ENCODE assay signal across 8 cellular contexts in genomic region chr11:77590194-77590591, GRCh38. TPM values are rescaled to one million over a fixed set of nuclear protein-coding genes. Genes with fewer than 3 reads are reported as not detected.
DNase-seq lines count a peak whose midpoint lies in the region; ATAC-seq and TF ChIP-seq lines count a peak whose summit lies in the region.

No MANE protein-coding gene starts in this region.

- peak; percentile 28 for ATAC-seq in naive thymus-derived CD4-positive, alpha-beta T cell
- no peak for ATAC-seq in GM18873 (IDR thresholded peaks at IDR 0.05; ENCODE audit: low FRiP score, unreplicated experiment)

- H3K36me3 Mint-ChIP-seq in activated CD4-positive, alpha-beta memory T cell treated with anti-CD3 and anti-CD28 coated beads for 36 hours, result no peaks in the 10 kb centered on the region
- H3K36me3 Mint-ChIP-seq in naive thymus-derived CD4-positive, alpha-beta T cell, result peaks cover 0 to under 1% (median 0%) of the 10 kb centered on the region in 5 donors

- H3K4me1 Mint-ChIP-seq in activated CD4-positive, alpha-beta memory T cell treated with anti-CD3 and anti-CD28 coated beads for 36 hours (ENCODE audit: low read depth), result peaks cover 18% of the 10 kb centered on the region
- H3K4me1 Mint-ChIP-seq in naive thymus-derived CD4-positive, alpha-beta T cell, result peaks cover 14 to 18% (median 15%) of the 10 kb centered on the region in 7 donors

- H3K4me1 ChIP-seq in HUES6 (ENCODE audit: control insufficient read depth, insufficient read depth, low read length), result peaks cover 11% of the 10 kb centered on the region
- peaks cover 0 to 5% of the 10 kb centered on the region in 2 donors for H3K4me1 ChIP-seq in naive thymus-derived CD4-positive, alpha-beta T cell (ENCODE audit: control insufficient read depth in 2 of 2, insufficient read depth in 2 of 2, low read length in 2 of 2)

- H3K27ac ChIP-seq in HUES6 (ENCODE audit: low read depth, low read length), result no peak overlapping the region
- H3K27ac ChIP-seq in naive thymus-derived CD4-positive, alpha-beta T cell (ENCODE audit: low read depth, low read length), result no peak overlapping the region

- peaks cover 16% of the 10 kb centered on the region for H3K27me3 ChIP-seq in HUES6 (ENCODE audit: control insufficient read depth, insufficient read depth, low read length)
- H3K27me3 ChIP-seq in naive thymus-derived CD4-positive, alpha-beta T cell (ENCODE audit: control insufficient read depth in 2 of 2, insufficient read depth in 2 of 2, low read length in 2 of 2), result peaks cover 0 to 3% of the 10 kb centered on the region in 2 donors

- peak overlapping the region; percentile 55 for H3K4me3 ChIP-seq in GM12864 (ENCODE audit: low read depth, low read length)
- H3K4me3 ChIP-seq in HUES6 (ENCODE audit: low read depth, low read length), result peak overlapping the region; percentile 83
- peak overlapping the region; percentile 64 for H3K4me3 ChIP-seq in naive thymus-derived CD4-positive, alpha-beta T cell (ENCODE audit: low read length)

- H3K4me3 Mint-ChIP-seq in activated CD4-positive, alpha-beta memory T cell treated with anti-CD3 and anti-CD28 coated beads for 36 hours, result peak overlapping the region; percentile 80
- H3K4me3 Mint-ChIP-seq in naive thymus-derived CD4-positive, alpha-beta T cell, result peak overlapping the region; percentile 77 to 96 (median 94)

- CTCF ChIA-PET in activated CD4-positive, alpha-beta memory T cell treated with anti-CD3 and anti-CD28 coated beads for 36 hours (lab: Charles Lee), result no interaction called here
- CTCF ChIA-PET in naive thymus-derived CD4-positive, alpha-beta T cell (lab: Charles Lee), result no interaction called here

- TF ChIP-seq CTCF in GM12864 (IDR thresholded peaks at IDR 0.05; ENCODE audit: low read depth, low read length, missing control alignments), result no peak

- H3K9me3 ChIP-seq in HUES6 (ENCODE audit: control insufficient read depth, insufficient read depth, low read depth, low read length), result no peaks in the 10 kb centered on the region; the same call in 1 of the 2 replicates
- H3K9me3 ChIP-seq in naive thymus-derived CD4-positive, alpha-beta T cell (ENCODE audit: control insufficient read depth in 2 of 3, low read length in 3 of 3), result no peaks in the 10 kb centered on the region

- peak overlapping the region; percentile 53 for H3K9ac ChIP-seq in HUES6 (ENCODE audit: low read length)

- no peaks in the 10 kb centered on the region for H3K9me3 Mint-ChIP-seq in activated CD4-positive, alpha-beta memory T cell treated with anti-CD3 and anti-CD28 coated beads for 36 hours
- H3K9me3 Mint-ChIP-seq in naive thymus-derived CD4-positive, alpha-beta T cell, result peaks cover 0 to 1% (median 0%) of the 10 kb centered on the region in 11 donors

- DNase-seq in 8988T (peak; percentile 44), GM12864 (ENCODE audit: low read depth) (no peak), fibroblast of peridontal ligament (ENCODE audit: extremely low read depth) (peak; percentile 52), NCI-H146 treated with DMSO at 0.1 percent for 48 hours (lab: John Stamatoyannopoulos, UW; ENCODE audit: unreplicated experiment) (no peak)
- no peak for DNase-seq in activated CD4-positive, alpha-beta memory T cell treated with anti-CD3 and anti-CD28 coated beads for 36 hours
- DNase-seq in naive thymus-derived CD4-positive, alpha-beta T cell, result peak in 4 of 9 donors; percentile 10 to 31 (median 16)

- H3K36me3 ChIP-seq in HUES6 (ENCODE audit: control insufficient read depth, insufficient read depth, low read length), result no peaks in the 10 kb centered on the region
- H3K36me3 ChIP-seq in naive thymus-derived CD4-positive, alpha-beta T cell (ENCODE audit: control insufficient read depth in 2 of 3, insufficient read depth in 3 of 3, low read length in 3 of 3), result no peaks in the 10 kb centered on the region

- peaks cover 6% of the 10 kb centered on the region for H3K27me3 Mint-ChIP-seq in activated CD4-positive, alpha-beta memory T cell treated with anti-CD3 and anti-CD28 coated beads for 36 hours
- peaks cover 11 to 20% (median 15%) of the 10 kb centered on the region in 5 donors for H3K27me3 Mint-ChIP-seq in naive thymus-derived CD4-positive, alpha-beta T cell

- intact Hi-C loops in activated CD4-positive, alpha-beta memory T cell treated with anti-CD3 and anti-CD28 coated beads for 36 hours (cut with micrococcal nuclease), result no loop called here
- intact Hi-C loops in naive thymus-derived CD4-positive, alpha-beta T cell (cut with micrococcal nuclease), result no loop called here

- POLR2A ChIA-PET in activated CD4-positive, alpha-beta memory T cell treated with anti-CD3 and anti-CD28 coated beads for 36 hours (lab: Charles Lee), result no interaction called here
- POLR2A ChIA-PET in naive thymus-derived CD4-positive, alpha-beta T cell (lab: Charles Lee), result interaction anchor here (0.6 kb wide), 1 partner anchor 534 kb away, joined by 3 read pairs; no protein-coding TSS in a partner anchor

- H3K27ac Mint-ChIP-seq in activated CD4-positive, alpha-beta memory T cell treated with anti-CD3 and anti-CD28 coated beads for 36 hours, result no peak overlapping the region
- peak overlapping the region in 7 of 9 donors; percentile 11 to 71 (median 58) for H3K27ac Mint-ChIP-seq in naive thymus-derived CD4-positive, alpha-beta T cell

RNA-seq across cellular contexts. Expression of gene AQP11, which starts 0.4 kb away (rescaled TPM):
- total RNA-seq in activated CD4-positive, alpha-beta memory T cell treated with anti-CD3 and anti-CD28 coated beads for 36 hours, result under 1 TPM; 0.34 to 0.48 TPM
- 1 to 10 TPM in 1 of 5 experiments, under 1 TPM in 3, not detected in 1; 0.27 to 1.1 (median 0.58) TPM for total RNA-seq in naive thymus-derived CD4-positive, alpha-beta T cell
- polyA plus RNA-seq in naive thymus-derived CD4-positive, alpha-beta T cell, result under 1 TPM; 0.84 TPM

RNA-seq across cellular contexts. Expression of gene CLNS1A, which starts 47.4 kb away (rescaled TPM):
- total RNA-seq in activated CD4-positive, alpha-beta memory T cell treated with anti-CD3 and anti-CD28 coated beads for 36 hours, result 100 to 1,000 TPM; 199 to 200 TPM
- 100 to 1,000 TPM in 4 of 5 experiments, 10 to 100 TPM in 1; 82.2 to 149 (median 113) TPM for total RNA-seq in naive thymus-derived CD4-positive, alpha-beta T cell
- 100 to 1,000 TPM; 139 to 145 TPM for polyA plus RNA-seq in naive thymus-derived CD4-positive, alpha-beta T cell

Comparison
In these comparisons a context has a peak if more than half of its experiments do, and no peak if none do; other contexts are left out.
1. DNase-seq: peak in 8988T (single experiment) and fibroblast of peridontal ligament (single experiment); none in GM12864 (single experiment), activated CD4-positive, alpha-beta memory T cell treated with anti-CD3 and anti-CD28 coated beads for 36 hours (single experiment) and NCI-H146 treated with DMSO at 0.1 percent for 48 hours (single experiment).
2. Peak in every context shown above with its lines, with median percentiles within 50 percentile points of each other: H3K4me3 ChIP-seq.